In genomic region chr7:154568346-154568745, GRCh38 we compare ENCODE assay signal across 23 cellular contexts.
DNase-seq lines count a peak whose midpoint lies in the region; ATAC-seq and TF ChIP-seq lines count a peak whose summit lies in the region.
"Had no signal": no experiment of that assay in that cellular context is flagged by ENCODE, and none has a peak within 500 bp of the region (broad histone marks: within the 10 kb centered on the region; RNA-seq: fewer than 3 reads in every experiment).

No MANE protein-coding gene starts in this region.

- no peak overlapping the region for H3K4me2 ChIP-seq in neural progenitor cell
- H3K4me2 ChIP-seq: BLaER1 had no signal

- H3K4me1 Mint-ChIP-seq in neural progenitor cell: no peaks in the 10 kb centered on the region
- H3K4me1 Mint-ChIP-seq in natural killer cell treated with Interleukin-12 subunit alpha and Interleukin-12 subunit beta and Interleukin-15 and Interleukin-18, amount 100 ng/mL, for 72 hours (ENCODE audit: low read depth in 2 of 2): no peaks in the 10 kb centered on the region

- no peak for ATAC-seq in GM18505 (IDR thresholded peaks at IDR 0.05; ENCODE audit: unreplicated experiment)
- ATAC-seq in natural killer cell treated with Interleukin-12 subunit alpha and Interleukin-12 subunit beta and Interleukin-15 and Interleukin-18, amount 100 ng/mL, for 72 hours: no peak
- ATAC-seq: GM12878, Right ventricle myocardium inferior had no signal

- no peaks in the 10 kb centered on the region for H3F3A ChIP-seq in neural progenitor cell (ENCODE audit: low read depth)

- H3K36me3 ChIP-seq in neural progenitor cell: no peaks in the 10 kb centered on the region
- H3K36me3 ChIP-seq: BLaER1, Peyer's patch, SJSA1 had no signal

- H3K4me1 ChIP-seq in neural progenitor cell: peaks cover 8% of the 10 kb centered on the region
- H3K4me1 ChIP-seq: BLaER1, Peyer's patch, SJSA1 had no signal

- no peaks in the 10 kb centered on the region for H3K36me3 Mint-ChIP-seq in neural progenitor cell
- no peaks in the 10 kb centered on the region for H3K36me3 Mint-ChIP-seq in natural killer cell treated with Interleukin-12 subunit alpha and Interleukin-12 subunit beta and Interleukin-15 and Interleukin-18, amount 100 ng/mL, for 72 hours

- H3K27ac Mint-ChIP-seq in neural progenitor cell: no peak overlapping the region
- no peak overlapping the region for H3K27ac Mint-ChIP-seq in natural killer cell treated with Interleukin-12 subunit alpha and Interleukin-12 subunit beta and Interleukin-15 and Interleukin-18, amount 100 ng/mL, for 72 hours
- H3K27ac Mint-ChIP-seq: CD4-positive, alpha-beta T cell had no signal

- no peaks in the 10 kb centered on the region for H3K79me2 ChIP-seq in neural progenitor cell (ENCODE audit: low read depth)

- H2AFZ ChIP-seq in neural progenitor cell (replicated peaks): no peak overlapping the region
- H2AFZ ChIP-seq: GM23248 had no signal

- DNase-seq in HT1080 (ENCODE audit: low read depth): peak; percentile 39
- DNase-seq in dorsolateral prefrontal cortex: peak in 2 of 10 donors; percentile 27 to 39
- DNase-seq in neural progenitor cell (ENCODE audit: low spot score): peak; percentile 55
- no peak for DNase-seq in NCI-H1694 (lab: John Stamatoyannopoulos, UW)
- no peak for DNase-seq in DMS153 (lab: John Stamatoyannopoulos, UW)
- DNase-seq in natural killer cell treated with Interleukin-12 subunit alpha and Interleukin-12 subunit beta and Interleukin-15 and Interleukin-18, amount 100 ng/mL, for 72 hours (ENCODE audit: low spot score): no peak
- DNase-seq: CD4-positive, alpha-beta T cell; COR-L47; DMS79 treated with DMSO at 0.1 percent for 48 hours; GM23248; HCEC 1CT; Karpas-422; NCI-H1694 treated with DMSO at 0.1 percent for 48 hours; NCI-H2081 treated with DMSO at 0.1 percent for 48 hours; NCI-H2171 treated with DMSO at 0.1 percent for 48 hours; NCI-H524 treated with DMSO at 0.1 percent for 48 hours; NCI-H82; Peyer's patch had no signal

- H4K20me1 ChIP-seq in neural progenitor cell (ENCODE audit: low read depth): no peaks in the 10 kb centered on the region
- H4K20me1 ChIP-seq: BLaER1 had no signal

- H3K9me3 Mint-ChIP-seq in neural progenitor cell: no peaks in the 10 kb centered on the region
- peaks cover 9% of the 10 kb centered on the region for H3K9me3 Mint-ChIP-seq in natural killer cell treated with Interleukin-12 subunit alpha and Interleukin-12 subunit beta and Interleukin-15 and Interleukin-18, amount 100 ng/mL, for 72 hours
- H3K9me3 Mint-ChIP-seq: CD4-positive, alpha-beta T cell had no signal

- no peak overlapping the region for H3K9ac ChIP-seq in neural progenitor cell
- H3K9ac ChIP-seq: BLaER1, GM23248 had no signal

- H3K4me3 ChIP-seq in dorsolateral prefrontal cortex: peak overlapping the region in 35 of 59 donors; percentile 0 to 56 (median 23)
- H3K4me3 ChIP-seq in neural progenitor cell: no peak overlapping the region
- H3K4me3 ChIP-seq: BLaER1, GM12878, GM23248, Peyer's patch, SJSA1 had no signal

- peaks cover 4% of the 10 kb centered on the region for H3K27me3 Mint-ChIP-seq in neural progenitor cell (ENCODE audit: insufficient read depth, low read depth)
- H3K27me3 Mint-ChIP-seq in natural killer cell treated with Interleukin-12 subunit alpha and Interleukin-12 subunit beta and Interleukin-15 and Interleukin-18, amount 100 ng/mL, for 72 hours: no peaks in the 10 kb centered on the region
- H3K27me3 Mint-ChIP-seq: CD4-positive, alpha-beta T cell had no signal

- no peak for TF ChIP-seq POLR2A in GM18505 (IDR thresholded peaks at IDR 0.05; ENCODE audit: borderline replicate concordance, extremely low read depth, insufficient read depth, insufficient read length)

- intact Hi-C loops in dorsolateral prefrontal cortex (cut with DNase I): no loop called here

- no peaks in the 10 kb centered on the region for H3K9me3 ChIP-seq in neural progenitor cell (ENCODE audit: low read depth)
- H3K9me3 ChIP-seq: BLaER1, Peyer's patch had no signal

- no peak overlapping the region for H3K4me3 Mint-ChIP-seq in neural progenitor cell
- H3K4me3 Mint-ChIP-seq in natural killer cell treated with Interleukin-12 subunit alpha and Interleukin-12 subunit beta and Interleukin-15 and Interleukin-18, amount 100 ng/mL, for 72 hours: no peak overlapping the region
- H3K4me3 Mint-ChIP-seq: CD4-positive, alpha-beta T cell had no signal

- H3K27ac ChIP-seq in dorsolateral prefrontal cortex (peak overlapping the region in 47 of 59 donors; percentile 3 to 84 (median 54)), neural progenitor cell (no peak overlapping the region)
- H3K27ac ChIP-seq: BLaER1, GM23248, Peyer's patch, SJSA1 had no signal

- H3K27me3 ChIP-seq in dorsolateral prefrontal cortex (no peaks in the 10 kb centered on the region), neural progenitor cell (no peaks in the 10 kb centered on the region)
- H3K27me3 ChIP-seq: BLaER1, Peyer's patch, SJSA1 had no signal

- TF ChIP-seq CTCF in dorsolateral prefrontal cortex (IDR thresholded peaks at IDR 0.05 in 54 of 56, conservative IDR thresholded peaks at IDR 0.05 in 2 of 56; ENCODE audit: low read depth in 1 of 56, partially characterized antibody in 56 of 56) (peak in 4 of 56 donors; percentile 10 to 22 (median 12)), neural progenitor cell (IDR thresholded peaks at IDR 0.05) (no peak)

Comparison
In these comparisons a context has a peak if more than half of its experiments do, and no peak if none do; other contexts are left out.
1. DNase-seq: peak in HT1080 (single experiment) and neural progenitor cell (single experiment); none in NCI-H1694 (single experiment), DMS153 (single experiment) and natural killer cell treated with Interleukin-12 subunit alpha and Interleukin-12 subunit beta and Interleukin-15 and Interleukin-18, amount 100 ng/mL, for 72 hours (single experiment).